22 cellular contexts compared by ENCODE assay signal in the genomic region with DNA sequence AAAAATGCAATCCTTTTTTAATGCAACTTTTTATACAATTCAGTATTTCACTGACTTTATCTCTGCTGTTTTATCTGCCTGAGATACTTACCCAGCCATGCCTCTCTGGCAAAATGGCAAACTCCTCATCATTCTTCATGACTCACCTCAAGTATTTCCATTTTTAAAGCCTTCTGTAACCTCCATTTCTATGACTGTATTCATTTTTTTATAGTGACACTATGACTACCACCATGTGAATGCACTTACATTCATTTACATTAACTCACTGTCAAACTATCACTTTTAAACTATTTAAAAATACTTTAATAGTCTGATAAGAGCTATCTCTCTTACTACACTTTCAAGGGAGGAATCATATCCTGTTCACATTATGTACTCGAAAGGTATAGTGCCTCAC.
A peak's percentile ranks its signal among the peaks of the same experiment; 100 is the strongest.
DNase-seq lines count a peak whose midpoint lies in the region; ATAC-seq and TF ChIP-seq lines count a peak whose summit lies in the region.
"Had no signal": no experiment of that assay in that cellular context is flagged by ENCODE, and none has a peak within 500 bp of the region (broad histone marks: within the 10 kb centered on the region; RNA-seq: fewer than 3 reads in every experiment).

No MANE protein-coding gene starts in this region.

- intact Hi-C loops in naive thymus-derived CD4-positive, alpha-beta T cell (cut with micrococcal nuclease) = no loop called here

- POLR2A ChIA-PET in naive thymus-derived CD4-positive, alpha-beta T cell (lab: Charles Lee) = no interaction called here

- no peaks in the 10 kb centered on the region for H3K36me3 ChIP-seq in naive thymus-derived CD4-positive, alpha-beta T cell (ENCODE audit: control insufficient read depth in 2 of 3, insufficient read depth in 3 of 3, low read length in 3 of 3)
- H3K36me3 ChIP-seq: cardiac muscle cell, right atrium auricular region, tibial nerve had no signal

- no peaks in the 10 kb centered on the region for H3K4me1 ChIP-seq in naive thymus-derived CD4-positive, alpha-beta T cell (ENCODE audit: control insufficient read depth in 2 of 2, insufficient read depth in 2 of 2, low read length in 2 of 2)
- H3K4me1 ChIP-seq: right atrium auricular region, tibial nerve had no signal

- no peaks in the 10 kb centered on the region for H3K4me1 Mint-ChIP-seq in naive thymus-derived CD4-positive, alpha-beta T cell
- H3K4me1 Mint-ChIP-seq: T-helper 17 cell had no signal

- CTCF ChIA-PET in naive thymus-derived CD4-positive, alpha-beta T cell (lab: Charles Lee) = no interaction called here

- DNase-seq in HCEC 1CT (peak; percentile 95), fibroblast of peridontal ligament (ENCODE audit: extremely low read depth) (peak; percentile 77), stromal cell of bone marrow (ENCODE audit: low read depth) (peak; percentile 60), occipital lobe (lab: John Stamatoyannopoulos, UW) (no peak), NAMALWA (ENCODE audit: low spot score) (no peak)
- DNase-seq in naive thymus-derived CD4-positive, alpha-beta T cell = no peak
- no peak for DNase-seq in stimulated activated CD4-positive, alpha-beta T cell treated with anti-CD3 and anti-CD28 coated beads, Interleukin-12 subunit alpha, Interleukin-12 subunit beta, amount 100 ng/mL, for 4 hours
- DNase-seq: activated naive CD4-positive, alpha-beta T cell treated with Interleukin-2 at 50 U/mL for 16 hours; CD8-positive, alpha-beta T cell; effector memory CD4-positive, alpha-beta T cell; GOT3; NCI-H1048; NCI-H748 treated with DMSO at 0.1 percent for 48 hours; stimulated activated CD4-positive, alpha-beta T cell treated with anti-CD3 and anti-CD28 coated beads, Interleukin-2, amount 100 ng/mL, for 48 hours; T-helper 17 cell had no signal

- H3K4me3 ChIP-seq in naive thymus-derived CD4-positive, alpha-beta T cell (ENCODE audit: low read length) = no peak overlapping the region
- H3K4me3 ChIP-seq: cardiac muscle cell, right atrium auricular region, tibial nerve had no signal

- H3K36me3 Mint-ChIP-seq in naive thymus-derived CD4-positive, alpha-beta T cell = peaks cover 0 to 4% (median 0%) of the 10 kb centered on the region in 5 donors
- H3K36me3 Mint-ChIP-seq: CD8-positive, alpha-beta T cell had no signal

- peaks cover 0 to 7% (median 0%) of the 10 kb centered on the region in 3 experiments for H3K9me3 ChIP-seq in naive thymus-derived CD4-positive, alpha-beta T cell (ENCODE audit: control insufficient read depth in 2 of 3, low read length in 3 of 3)

- no peak overlapping the region for H3K4me3 Mint-ChIP-seq in naive thymus-derived CD4-positive, alpha-beta T cell
- H3K4me3 Mint-ChIP-seq: CD8-positive, alpha-beta T cell; T-helper 17 cell had no signal

- peaks cover 0 to 21% (median 8%) of the 10 kb centered on the region in 11 donors for H3K9me3 Mint-ChIP-seq in naive thymus-derived CD4-positive, alpha-beta T cell

- no peak overlapping the region for H3K27ac Mint-ChIP-seq in naive thymus-derived CD4-positive, alpha-beta T cell
- H3K27ac Mint-ChIP-seq: CD8-positive, alpha-beta T cell; T-helper 17 cell had no signal

- H3K27ac ChIP-seq in naive thymus-derived CD4-positive, alpha-beta T cell (ENCODE audit: low read depth, low read length) = no peak overlapping the region
- H3K27ac ChIP-seq: cardiac muscle cell, right atrium auricular region, tibial nerve had no signal

- H3K27me3 Mint-ChIP-seq in naive thymus-derived CD4-positive, alpha-beta T cell = peaks cover 0 to 6% (median 0%) of the 10 kb centered on the region in 5 donors
- H3K27me3 Mint-ChIP-seq: T-helper 17 cell had no signal

- ATAC-seq in SK-N-SH treated with all-trans-retinoic acid at 6 μM for 48 hours = peak; percentile 90
- ATAC-seq in naive thymus-derived CD4-positive, alpha-beta T cell = no peak
- ATAC-seq: activated CD4-positive, CD25-positive, alpha-beta regulatory T cell treated with anti-CD3 and anti-CD28 coated beads, Interleukin-2, amount 50 U/mL, for 24 hours; CD8-positive, alpha-beta T cell; HepG2; Right ventricle myocardium inferior; T-helper 17 cell had no signal

- H3K27me3 ChIP-seq in naive thymus-derived CD4-positive, alpha-beta T cell (ENCODE audit: control insufficient read depth in 2 of 2, insufficient read depth in 2 of 2, low read length in 2 of 2) = no peaks in the 10 kb centered on the region
- H3K27me3 ChIP-seq: cardiac muscle cell, right atrium auricular region, tibial nerve had no signal

TF ChIP-seq in SK-N-SH treated with all-trans-retinoic acid at 6 μM for 48 hours, 23 proteins besides CTCF, POLR2A, EP300 and RAD21:
- TF ChIP-seq, protein P1, sequence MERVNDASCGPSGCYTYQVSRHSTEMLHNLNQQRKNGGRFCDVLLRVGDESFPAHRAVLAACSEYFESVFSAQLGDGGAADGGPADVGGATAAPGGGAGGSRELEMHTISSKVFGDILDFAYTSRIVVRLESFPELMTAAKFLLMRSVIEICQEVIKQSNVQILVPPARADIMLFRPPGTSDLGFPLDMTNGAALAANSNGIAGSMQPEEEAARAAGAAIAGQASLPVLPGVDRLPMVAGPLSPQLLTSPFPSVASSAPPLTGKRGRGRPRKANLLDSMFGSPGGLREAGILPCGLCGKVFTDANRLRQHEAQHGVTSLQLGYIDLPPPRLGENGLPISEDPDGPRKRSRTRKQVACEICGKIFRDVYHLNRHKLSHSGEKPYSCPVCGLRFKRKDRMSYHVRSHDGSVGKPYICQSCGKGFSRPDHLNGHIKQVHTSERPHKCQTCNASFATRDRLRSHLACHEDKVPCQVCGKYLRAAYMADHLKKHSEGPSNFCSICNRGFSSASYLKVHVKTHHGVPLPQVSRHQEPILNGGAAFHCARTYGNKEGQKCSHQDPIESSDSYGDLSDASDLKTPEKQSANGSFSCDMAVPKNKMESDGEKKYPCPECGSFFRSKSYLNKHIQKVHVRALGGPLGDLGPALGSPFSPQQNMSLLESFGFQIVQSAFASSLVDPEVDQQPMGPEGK (CRISPR knock-in tag; IDR thresholded peaks at IDR 0.05; ENCODE audit: borderline replicate concordance) = no peak
- TF ChIP-seq, protein P2, sequence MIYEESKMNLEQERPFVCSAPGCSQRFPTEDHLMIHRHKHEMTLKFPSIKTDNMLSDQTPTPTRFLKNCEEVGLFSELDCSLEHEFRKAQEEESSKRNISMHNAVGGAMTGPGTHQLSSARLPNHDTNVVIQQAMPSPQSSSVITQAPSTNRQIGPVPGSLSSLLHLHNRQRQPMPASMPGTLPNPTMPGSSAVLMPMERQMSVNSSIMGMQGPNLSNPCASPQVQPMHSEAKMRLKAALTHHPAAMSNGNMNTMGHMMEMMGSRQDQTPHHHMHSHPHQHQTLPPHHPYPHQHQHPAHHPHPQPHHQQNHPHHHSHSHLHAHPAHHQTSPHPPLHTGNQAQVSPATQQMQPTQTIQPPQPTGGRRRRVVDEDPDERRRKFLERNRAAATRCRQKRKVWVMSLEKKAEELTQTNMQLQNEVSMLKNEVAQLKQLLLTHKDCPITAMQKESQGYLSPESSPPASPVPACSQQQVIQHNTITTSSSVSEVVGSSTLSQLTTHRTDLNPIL (CRISPR knock-in tag; IDR thresholded peaks at IDR 0.05; ENCODE audit: low read depth) = 0 out of 2 replicates have a peak, but pooled peaks have one; percentile 50
- peak; percentile 77 for TF ChIP-seq ZFP3 (CRISPR knock-in tag; IDR thresholded peaks at IDR 0.05)
- TF ChIP-seq, protein P3, sequence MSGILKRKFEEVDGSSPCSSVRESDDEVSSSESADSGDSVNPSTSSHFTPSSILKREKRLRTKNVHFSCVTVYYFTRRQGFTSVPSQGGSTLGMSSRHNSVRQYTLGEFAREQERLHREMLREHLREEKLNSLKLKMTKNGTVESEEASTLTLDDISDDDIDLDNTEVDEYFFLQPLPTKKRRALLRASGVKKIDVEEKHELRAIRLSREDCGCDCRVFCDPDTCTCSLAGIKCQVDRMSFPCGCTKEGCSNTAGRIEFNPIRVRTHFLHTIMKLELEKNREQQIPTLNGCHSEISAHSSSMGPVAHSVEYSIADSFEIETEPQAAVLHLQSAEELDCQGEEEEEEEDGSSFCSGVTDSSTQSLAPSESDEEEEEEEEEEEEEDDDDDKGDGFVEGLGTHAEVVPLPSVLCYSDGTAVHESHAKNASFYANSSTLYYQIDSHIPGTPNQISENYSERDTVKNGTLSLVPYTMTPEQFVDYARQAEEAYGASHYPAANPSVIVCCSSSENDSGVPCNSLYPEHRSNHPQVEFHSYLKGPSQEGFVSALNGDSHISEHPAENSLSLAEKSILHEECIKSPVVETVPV (CRISPR knock-in tag; IDR thresholded peaks at IDR 0.05) = no peak
- TF ChIP-seq ZNF565 (CRISPR knock-in tag; conservative IDR thresholded peaks at IDR 0.05; ENCODE audit: low read depth) = no peak
- TF ChIP-seq ISL1 (CRISPR knock-in tag; IDR thresholded peaks at IDR 0.05) = peak; percentile 95
- no peak for TF ChIP-seq BACH2 (CRISPR knock-in tag; IDR thresholded peaks at IDR 0.05; ENCODE audit: borderline replicate concordance)
- no peak for TF ChIP-seq ARNTL (CRISPR knock-in tag; IDR thresholded peaks at IDR 0.05; ENCODE audit: borderline replicate concordance, low read depth)
- TF ChIP-seq RARB (CRISPR knock-in tag; IDR thresholded peaks at IDR 0.05) = no peak
- TF ChIP-seq, protein P4, sequence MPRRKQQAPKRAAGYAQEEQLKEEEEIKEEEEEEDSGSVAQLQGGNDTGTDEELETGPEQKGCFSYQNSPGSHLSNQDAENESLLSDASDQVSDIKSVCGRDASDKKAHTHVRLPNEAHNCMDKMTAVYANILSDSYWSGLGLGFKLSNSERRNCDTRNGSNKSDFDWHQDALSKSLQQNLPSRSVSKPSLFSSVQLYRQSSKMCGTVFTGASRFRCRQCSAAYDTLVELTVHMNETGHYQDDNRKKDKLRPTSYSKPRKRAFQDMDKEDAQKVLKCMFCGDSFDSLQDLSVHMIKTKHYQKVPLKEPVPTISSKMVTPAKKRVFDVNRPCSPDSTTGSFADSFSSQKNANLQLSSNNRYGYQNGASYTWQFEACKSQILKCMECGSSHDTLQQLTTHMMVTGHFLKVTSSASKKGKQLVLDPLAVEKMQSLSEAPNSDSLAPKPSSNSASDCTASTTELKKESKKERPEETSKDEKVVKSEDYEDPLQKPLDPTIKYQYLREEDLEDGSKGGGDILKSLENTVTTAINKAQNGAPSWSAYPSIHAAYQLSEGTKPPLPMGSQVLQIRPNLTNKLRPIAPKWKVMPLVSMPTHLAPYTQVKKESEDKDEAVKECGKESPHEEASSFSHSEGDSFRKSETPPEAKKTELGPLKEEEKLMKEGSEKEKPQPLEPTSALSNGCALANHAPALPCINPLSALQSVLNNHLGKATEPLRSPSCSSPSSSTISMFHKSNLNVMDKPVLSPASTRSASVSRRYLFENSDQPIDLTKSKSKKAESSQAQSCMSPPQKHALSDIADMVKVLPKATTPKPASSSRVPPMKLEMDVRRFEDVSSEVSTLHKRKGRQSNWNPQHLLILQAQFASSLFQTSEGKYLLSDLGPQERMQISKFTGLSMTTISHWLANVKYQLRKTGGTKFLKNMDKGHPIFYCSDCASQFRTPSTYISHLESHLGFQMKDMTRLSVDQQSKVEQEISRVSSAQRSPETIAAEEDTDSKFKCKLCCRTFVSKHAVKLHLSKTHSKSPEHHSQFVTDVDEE (CRISPR knock-in tag; IDR thresholded peaks at IDR 0.05) = no peak
- no peak for TF ChIP-seq ZFP30 (CRISPR knock-in tag; IDR thresholded peaks at IDR 0.05)

Comparison
In these comparisons a context has a peak if more than half of its experiments do, and no peak if none do; other contexts are left out.
1. DNase-seq: peak in HCEC 1CT (single experiment), fibroblast of peridontal ligament (single experiment) and stromal cell of bone marrow (single experiment); none in naive thymus-derived CD4-positive, alpha-beta T cell (0 of 9), occipital lobe (single experiment), NAMALWA (single experiment) and stimulated activated CD4-positive, alpha-beta T cell treated with anti-CD3 and anti-CD28 coated beads, Interleukin-12 subunit alpha, Interleukin-12 subunit beta, amount 100 ng/mL, for 4 hours (single experiment).